Comparison of ENCODE assay signal across 12 cellular contexts in the genomic region with DNA sequence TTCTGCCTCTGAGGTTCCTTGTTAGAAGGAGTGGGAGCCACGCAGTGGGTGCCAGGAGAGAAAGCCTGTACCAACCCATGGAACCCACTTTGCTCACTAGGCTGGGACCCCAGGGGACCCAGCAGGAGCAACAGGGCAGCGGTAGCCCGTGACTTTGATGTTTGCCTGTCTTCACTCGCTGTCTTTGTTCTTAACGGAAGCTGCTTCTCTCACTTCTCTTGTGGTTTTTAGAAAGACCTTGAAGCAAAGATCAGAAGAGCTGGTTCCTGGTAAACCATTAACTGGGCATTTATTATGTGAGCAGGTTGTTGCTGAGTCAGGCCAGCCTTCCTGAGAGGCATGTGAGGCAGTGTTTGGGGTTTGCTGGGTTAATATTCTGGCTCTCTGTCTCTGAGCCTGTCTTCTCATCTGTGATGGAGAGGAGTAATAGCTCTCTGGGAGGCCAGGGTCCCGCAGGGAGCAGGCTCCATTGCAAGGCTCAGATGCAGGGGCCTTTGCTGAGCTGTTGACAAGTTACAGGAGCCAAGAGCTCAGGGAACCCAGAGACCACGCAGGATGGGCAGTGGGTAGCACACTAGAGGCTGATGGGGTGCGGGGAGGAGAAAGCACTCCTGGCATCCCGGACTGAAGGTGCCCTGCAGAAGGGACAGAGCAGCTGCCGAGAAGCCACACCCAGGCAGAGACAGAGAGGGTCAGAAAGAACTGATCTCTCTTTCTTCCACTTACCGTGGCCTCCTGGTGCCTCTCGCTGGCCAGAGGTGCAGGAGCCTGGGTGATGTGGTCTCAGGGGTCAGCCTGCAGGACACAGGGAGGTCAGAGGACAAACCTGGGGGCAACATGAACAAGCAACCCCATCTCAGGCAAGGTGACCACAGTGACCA.
DNase-seq lines count a peak whose midpoint lies in the region; ATAC-seq and TF ChIP-seq lines count a peak whose summit lies in the region.
"Had no signal": no experiment of that assay in that cellular context is flagged by ENCODE, and none has a peak within 500 bp of the region (broad histone marks: within the 10 kb centered on the region; RNA-seq: fewer than 3 reads in every experiment).

No MANE protein-coding gene starts in this region.

- H3K9me3 ChIP-seq in esophagus muscularis mucosa: no peaks in the 10 kb centered on the region

- WGBS in esophagus muscularis mucosa: 56% methylated on average over 12 of the region's 12 CpGs

- no peak overlapping the region for H3K4me3 ChIP-seq in esophagus muscularis mucosa

- DNase-seq in esophagus muscularis mucosa (ENCODE audit: extremely low spot score) (peak; percentile 82), NCI-H82 treated with DMSO at 0.1 percent for 48 hours (lab: John Stamatoyannopoulos, UW; ENCODE audit: unreplicated experiment) (no peak), NCI-H748 treated with DMSO at 0.1 percent for 48 hours (lab: John Stamatoyannopoulos, UW) (no peak), NCI-H1417 treated with DMSO at 0.1 percent for 48 hours (lab: John Stamatoyannopoulos, UW) (no peak)
- DNase-seq: activated T-cell treated with anti-CD3 and anti-CD28 coated beads for 4 hours, foreskin melanocyte, IMR-90 had no signal

- no peak for TF ChIP-seq CTCF in esophagus muscularis mucosa (IDR thresholded peaks at IDR 0.05)

- no peaks in the 10 kb centered on the region for H3K4me1 ChIP-seq in esophagus muscularis mucosa

- peak; percentile 90 for ATAC-seq in GM18508 (IDR thresholded peaks at IDR 0.05; ENCODE audit: insufficient read depth, unreplicated experiment)
- peak; percentile 86 for ATAC-seq in GM21390 (IDR thresholded peaks at IDR 0.05; ENCODE audit: unreplicated experiment)
- peak; percentile 93 for ATAC-seq in HG03135 (IDR thresholded peaks at IDR 0.05; ENCODE audit: unreplicated experiment)
- no peak for ATAC-seq in GM21526 (IDR thresholded peaks at IDR 0.05; ENCODE audit: low FRiP score, unreplicated experiment)

- intact Hi-C loops in esophagus muscularis mucosa (cut with DNase I): no loop called here

- H3K27me3 ChIP-seq in esophagus muscularis mucosa: peaks cover 0 to 68% (median 3%) of the 10 kb centered on the region in 4 donors

- H3K27ac ChIP-seq in esophagus muscularis mucosa (replicated peaks in 1 of 4): no peak overlapping the region
- H3K27ac ChIP-seq: C4-2B had no signal

- no peak for TF ChIP-seq EP300 in esophagus muscularis mucosa (IDR thresholded peaks at IDR 0.05)

- no peaks in the 10 kb centered on the region for H3K36me3 ChIP-seq in esophagus muscularis mucosa

- no peak for TF ChIP-seq POLR2A in esophagus muscularis mucosa (IDR thresholded peaks at IDR 0.05; ENCODE audit: low read depth)
